In genomic region chr5:40681351-40682311, GRCh38 we compare ENCODE assay signal across 1 cellular context.
A peak's percentile ranks its signal among the peaks of the same experiment; 100 is the strongest.
TF ChIP-seq lines count a peak whose summit lies in the region.

No MANE protein-coding gene starts in this region.

TF ChIP-seq in GM12878, 131 proteins besides CTCF, POLR2A, EP300 and RAD21 (continued from another document):
- TF ChIP-seq NKRF (conservative IDR thresholded peaks at IDR 0.05) (0 out of 2 replicates have a peak, but pooled peaks have one; percentile 48), BACH1 (IDR thresholded peaks at IDR 0.05; ENCODE audit: borderline replicate concordance) (0 out of 2 replicates have a peak, but pooled peaks have one; percentile 20), SMARCA5 (IDR thresholded peaks at IDR 0.05) (no peak), E4F1 (IDR thresholded peaks at IDR 0.05; ENCODE audit: borderline replicate concordance, partially characterized antibody) (no peak), CBX3 (IDR thresholded peaks at IDR 0.05; ENCODE audit: borderline replicate concordance, low read depth) (no peak), PRDM15 (CRISPR knock-in tag; IDR thresholded peaks at IDR 0.05) (no peak), TCF7 (IDR thresholded peaks at IDR 0.05; ENCODE audit: borderline replicate concordance) (no peak), BHLHE40 (IDR thresholded peaks at IDR 0.05; ENCODE audit: borderline replicate concordance in 1 of 2, low read depth in 2 of 2, low read length in 1 of 2) (peak in 1 of 2 experiments; percentile 30; a peak in 2 of 4 replicates), DPF2 (IDR thresholded peaks at IDR 0.05) (peak; percentile 34; the same call in 1 of the 2 replicates), REST (IDR thresholded peaks at IDR 0.05; ENCODE audit: low read depth, low read length) (no peak), IKZF1 (conservative IDR thresholded peaks at IDR 0.05) (0 out of 2 replicates have a peak, but pooled peaks have one; percentile 35), MEF2A (IDR thresholded peaks at IDR 0.05; ENCODE audit: insufficient read depth, low read depth, low read length) (no peak), KAT2A (conservative IDR thresholded peaks at IDR 0.05; ENCODE audit: control insufficient read depth, low read depth, low read length) (no peak), HDAC6 (IDR thresholded peaks at IDR 0.05; ENCODE audit: unreplicated experiment) (peak; percentile 52), SKIL (IDR thresholded peaks at IDR 0.05; ENCODE audit: low read depth, poor library complexity, severe bottlenecking) (no peak), ZNF687 (IDR thresholded peaks at IDR 0.05) (peak; percentile 64), ZZZ3 (IDR thresholded peaks at IDR 0.05; ENCODE audit: control insufficient read depth, insufficient read length, low read depth) (no peak), POU2F2 (IDR thresholded peaks at IDR 0.05; ENCODE audit: borderline replicate concordance, low read depth, low read length) (no peak), TCF12 (IDR thresholded peaks at IDR 0.05; ENCODE audit: low read depth, low read length) (no peak)
